ENCODE assay signal across 18 cellular contexts in the genomic region with DNA sequence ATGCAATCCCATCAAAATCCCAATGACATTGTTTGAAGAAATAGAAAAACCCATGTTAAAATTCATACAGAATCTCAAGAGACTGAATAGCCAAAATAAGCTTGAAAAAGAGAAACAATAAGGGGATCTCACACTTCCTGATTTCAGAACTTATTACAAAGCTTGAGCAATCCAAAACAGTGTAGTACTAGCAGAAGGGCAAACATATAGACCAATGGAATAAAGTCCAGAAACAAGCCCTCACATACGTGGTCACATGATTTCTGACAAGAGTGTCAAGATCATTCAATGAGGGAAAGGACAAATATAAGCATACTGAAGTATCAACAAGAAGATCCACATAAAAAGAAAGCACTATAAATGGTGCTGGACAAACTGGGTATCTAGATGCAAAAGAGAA.
DNase-seq lines count a peak whose midpoint lies in the region; ATAC-seq, FAIRE-seq and TF ChIP-seq lines count a peak whose summit lies in the region.
"Had no signal": no experiment of that assay in that cellular context is flagged by ENCODE, and none has a peak within 500 bp of the region (broad histone marks: within the 10 kb centered on the region; RNA-seq: fewer than 3 reads in every experiment).

No MANE protein-coding gene starts in this region.

- H3K27ac Mint-ChIP-seq in dendritic cell treated with granulocyte-macrophage colony-stimulating factor and Interleukin-4, amounts not matched to agents 40 ng/mL and 50 ng/mL, for 4 days = no peak overlapping the region
- no peak overlapping the region for H3K27ac Mint-ChIP-seq in stimulated activated effector memory CD8-positive, alpha-beta T cell treated with anti-CD3 and anti-CD28 coated beads, Interleukin-12 subunit alpha, Interleukin-12 subunit beta, amount 100 ng/mL, for 72 hours
- H3K27ac Mint-ChIP-seq: IgD-negative memory B cell; naive thymus-derived CD4-positive, alpha-beta T cell had no signal

- no peak for DNase-seq in GM18507 (ENCODE audit: extremely low spot score, insufficient read length, low read depth)
- DNase-seq in NOMO-1 treated with DMSO at 0.1 percent for 48 hours (lab: John Stamatoyannopoulos, UW; ENCODE audit: unreplicated experiment) = peak; percentile 92
- no peak for DNase-seq in T-helper 1 cell
- DNase-seq in foreskin fibroblast = no peak
- no peak for DNase-seq in stimulated activated effector memory CD8-positive, alpha-beta T cell treated with anti-CD3 and anti-CD28 coated beads, Interleukin-12 subunit alpha, Interleukin-12 subunit beta, amount 100 ng/mL, for 72 hours (ENCODE audit: low spot score in 2 of 2)
- DNase-seq: activated CD4-positive, alpha-beta T cell treated with anti-CD3 and anti-CD28 coated beads for 1 hour; activated gamma-delta T cell; dorsolateral prefrontal cortex; MG63; naive thymus-derived CD4-positive, alpha-beta T cell; NCI-H187; NCI-H524 treated with DMSO at 0.1 percent for 48 hours; occipital lobe; substantia nigra had no signal

- no peaks in the 10 kb centered on the region for H3K27me3 Mint-ChIP-seq in dendritic cell treated with granulocyte-macrophage colony-stimulating factor and Interleukin-4, amounts not matched to agents 40 ng/mL and 50 ng/mL, for 4 days
- H3K27me3 Mint-ChIP-seq: IgD-negative memory B cell; naive thymus-derived CD4-positive, alpha-beta T cell had no signal

- no peaks in the 10 kb centered on the region for H3K27me3 ChIP-seq in neutrophil
- H3K27me3 ChIP-seq: dorsolateral prefrontal cortex, MG63 had no signal

- H3K36me3 ChIP-seq in neutrophil = no peaks in the 10 kb centered on the region
- H3K36me3 ChIP-seq: MG63 had no signal

- intact Hi-C loops in dendritic cell treated with granulocyte-macrophage colony-stimulating factor and Interleukin-4, amounts not matched to agents 40 ng/mL and 50 ng/mL, for 4 days (cut with micrococcal nuclease) = no loop called here

- H3K9me3 Mint-ChIP-seq in dendritic cell treated with granulocyte-macrophage colony-stimulating factor and Interleukin-4, amounts not matched to agents 40 ng/mL and 50 ng/mL, for 4 days = no peaks in the 10 kb centered on the region
- H3K9me3 Mint-ChIP-seq in stimulated activated effector memory CD8-positive, alpha-beta T cell treated with anti-CD3 and anti-CD28 coated beads, Interleukin-12 subunit alpha, Interleukin-12 subunit beta, amount 100 ng/mL, for 72 hours = no peaks in the 10 kb centered on the region

- no peaks in the 10 kb centered on the region for H3K36me3 Mint-ChIP-seq in dendritic cell treated with granulocyte-macrophage colony-stimulating factor and Interleukin-4, amounts not matched to agents 40 ng/mL and 50 ng/mL, for 4 days (ENCODE audit: low read depth)
- no peaks in the 10 kb centered on the region for H3K36me3 Mint-ChIP-seq in stimulated activated effector memory CD8-positive, alpha-beta T cell treated with anti-CD3 and anti-CD28 coated beads, Interleukin-12 subunit alpha, Interleukin-12 subunit beta, amount 100 ng/mL, for 72 hours

- H3K4me3 Mint-ChIP-seq in dendritic cell treated with granulocyte-macrophage colony-stimulating factor and Interleukin-4, amounts not matched to agents 40 ng/mL and 50 ng/mL, for 4 days = peak overlapping the region; percentile 30
- no peak overlapping the region for H3K4me3 Mint-ChIP-seq in stimulated activated effector memory CD8-positive, alpha-beta T cell treated with anti-CD3 and anti-CD28 coated beads, Interleukin-12 subunit alpha, Interleukin-12 subunit beta, amount 100 ng/mL, for 72 hours
- H3K4me3 Mint-ChIP-seq: naive thymus-derived CD4-positive, alpha-beta T cell had no signal

- peak; percentile 24 for FAIRE-seq in GM18507 (lab: Jason Lieb, UNC)

- TF ChIP-seq CTCF in neutrophil (IDR thresholded peaks at IDR 0.05) (no peak), foreskin fibroblast (IDR thresholded peaks at IDR 0.05; ENCODE audit: low read depth, low read length) (no peak)

- H3K4me1 Mint-ChIP-seq in dendritic cell treated with granulocyte-macrophage colony-stimulating factor and Interleukin-4, amounts not matched to agents 40 ng/mL and 50 ng/mL, for 4 days (ENCODE audit: low read depth) = peaks cover 33% of the 10 kb centered on the region
- H3K4me1 Mint-ChIP-seq in stimulated activated effector memory CD8-positive, alpha-beta T cell treated with anti-CD3 and anti-CD28 coated beads, Interleukin-12 subunit alpha, Interleukin-12 subunit beta, amount 100 ng/mL, for 72 hours = peaks cover 7% of the 10 kb centered on the region

- peak overlapping the region; percentile 49 for H3K27ac ChIP-seq in neutrophil
- H3K27ac ChIP-seq: C4-2B, dorsolateral prefrontal cortex had no signal

- no peak overlapping the region for H3K4me3 ChIP-seq in neutrophil (ENCODE audit: low read depth in 1 of 2, low read length in 1 of 2)
- no peak overlapping the region for H3K4me3 ChIP-seq in foreskin fibroblast (ENCODE audit: low read depth in 1 of 2, low read length in 2 of 2)
- H3K4me3 ChIP-seq: dorsolateral prefrontal cortex, MG63 had no signal

- peaks cover 20 to 23% of the 10 kb centered on the region in 2 experiments for H3K4me1 ChIP-seq in neutrophil (ENCODE audit: control insufficient read depth in 1 of 2, insufficient read depth in 1 of 2, low read depth in 1 of 2, low read length in 1 of 2)

- no peaks in the 10 kb centered on the region for H3K9me3 ChIP-seq in neutrophil
- H3K9me3 ChIP-seq: MG63 had no signal

- no peak for ATAC-seq in stimulated activated effector memory CD8-positive, alpha-beta T cell treated with anti-CD3 and anti-CD28 coated beads, Interleukin-12 subunit alpha, Interleukin-12 subunit beta, amount 100 ng/mL, for 72 hours
- ATAC-seq: naive thymus-derived CD4-positive, alpha-beta T cell had no signal
